Comparison of ENCODE assay signal across 8 cellular contexts in genomic region chr6:138107078-138107751, GRCh38. TPM values are rescaled to one million over a fixed set of nuclear protein-coding genes. Genes with fewer than 3 reads are reported as not detected.
DNase-seq lines count a peak whose midpoint lies in the region; ATAC-seq and TF ChIP-seq lines count a peak whose summit lies in the region.

Gene PERP, minus strand, starts transcription at chr6:138107419. Its CDS starts 79 bp downstream, at chr6:138107340.

- TF ChIP-seq CTCF in Calu3 (IDR thresholded peaks at IDR 0.05; ENCODE audit: unreplicated experiment) (no peak), chondrocyte (IDR thresholded peaks at IDR 0.05) (peak; percentile 21)

- H3K27ac Mint-ChIP-seq in Calu3 (ENCODE audit: unreplicated experiment) (peak within 1 kb of the TSS; percentile 94), chondrocyte (ENCODE audit: unreplicated experiment) (peak within 1 kb of the TSS; percentile 86)

- H3K36me3 Mint-ChIP-seq in Calu3 (ENCODE audit: insufficient read depth, unreplicated experiment) (peaks cover 35% of the 10 kb centered on the region), chondrocyte (ENCODE audit: low read depth) (no peaks in the 10 kb centered on the region)

- H3K4me1 Mint-ChIP-seq in Calu3 (ENCODE audit: low read depth, unreplicated experiment) (peaks cover 15% of the 10 kb centered on the region), chondrocyte (ENCODE audit: low read depth) (peaks cover 38% of the 10 kb centered on the region)

- no peaks in the 10 kb centered on the region for H3K27me3 Mint-ChIP-seq in Calu3 (ENCODE audit: unreplicated experiment)
- H3K27me3 Mint-ChIP-seq in chondrocyte (ENCODE audit: low read depth): peaks cover 4% of the 10 kb centered on the region

- intact Hi-C loops in Calu3 (cut with micrococcal nuclease; ENCODE audit: unreplicated experiment): loop anchor here (5.0 to 10.0 kb wide), 2 partner anchors 398 to 400 kb away; no protein-coding TSS in a partner anchor

- H3K4me3 Mint-ChIP-seq in Calu3 (ENCODE audit: low read depth, unreplicated experiment) (peak within 1 kb of the TSS; percentile 89), chondrocyte (ENCODE audit: unreplicated experiment) (peak within 1 kb of the TSS; percentile 93)

- ATAC-seq in GM21528 (IDR thresholded peaks at IDR 0.05; ENCODE audit: low FRiP score, unreplicated experiment) (peak; percentile 66), HG03457 (IDR thresholded peaks at IDR 0.05; ENCODE audit: unreplicated experiment) (no peak)

- DNase-seq in Calu3 (peak; percentile 83), LoVo (ENCODE audit: low spot score) (peak; percentile 92), chondrocyte (ENCODE audit: low spot score) (no peak), kidney tubule cell (ENCODE audit: low spot score) (peak; percentile 81)
- peak; percentile 59 for DNase-seq in activated CD4-positive, alpha-beta T cell treated with anti-CD3 and anti-CD28 coated beads for 1 hour
- DNase-seq in stimulated activated CD4-positive, alpha-beta T cell treated with anti-CD3 and anti-CD28 coated beads, Interleukin-1b, Interleukin-23, amount 100 ng/mL, for 24 hours (ENCODE audit: low read depth in 4 of 4, low spot score in 1 of 4): peak in 3 of 4 experiments; percentile 33 to 71 (median 51)

- BruUV-seq in Calu3 (replicated peaks; lab: Mats Ljungman, UMichigan): no TSS peak

- CTCF ChIA-PET in Calu3 (lab: Charles Lee): interaction anchor here (1.0 to 2.5 kb wide), 4 partner anchors 100 to 105 kb away, joined by 3 to 13 read pairs (median 10); no protein-coding TSS in a partner anchor

- no peaks in the 10 kb centered on the region for H3K9me3 Mint-ChIP-seq in Calu3 (ENCODE audit: low read depth, unreplicated experiment)
- H3K9me3 Mint-ChIP-seq in chondrocyte (ENCODE audit: low read depth): no peaks in the 10 kb centered on the region

RNA-seq across cellular contexts. Expression of gene PERP, which starts in this region (rescaled TPM):
- total RNA-seq in Calu3 (2022) (96.5 and 103 TPM in 2 replicates), chondrocyte (22.5 to 53.6 TPM (median 52.1 TPM) in 3 replicates)
